15 cellular contexts compared by ENCODE assay signal in the genomic region with DNA sequence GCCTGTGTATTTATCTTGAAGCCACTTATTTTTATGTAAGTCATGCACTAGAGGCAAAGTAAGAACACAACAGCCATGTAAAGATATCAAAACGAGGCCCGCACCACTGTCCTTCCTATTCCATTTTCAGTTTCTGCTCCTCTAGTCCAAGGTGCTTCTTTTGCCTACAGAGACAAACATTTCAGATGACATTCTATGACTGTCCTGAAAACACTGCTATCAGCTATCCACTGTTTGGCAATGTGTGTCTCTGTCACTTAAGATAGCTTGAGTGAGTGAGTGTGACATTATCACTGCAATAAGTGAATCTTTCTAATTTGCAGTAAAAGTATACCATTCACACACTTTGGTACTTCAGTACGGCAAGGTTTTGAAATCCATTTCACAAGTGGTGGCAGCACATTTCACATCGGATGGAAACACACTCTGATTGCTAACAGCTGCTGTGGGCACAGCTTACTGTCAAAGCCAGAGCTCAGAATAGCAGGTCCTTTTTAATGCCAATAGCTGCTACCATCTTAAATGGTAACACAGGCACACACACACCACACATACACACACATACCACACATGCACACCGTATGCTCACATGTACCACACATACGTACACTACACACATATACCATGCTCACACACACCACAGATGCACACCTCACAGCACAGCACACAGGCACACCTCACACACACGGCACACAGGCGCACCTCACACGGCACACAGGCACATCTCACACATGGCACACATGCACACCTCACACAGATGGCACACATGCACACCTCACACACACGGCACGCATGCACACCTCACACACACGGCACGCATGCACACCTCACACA.
DNase-seq lines count a peak whose midpoint lies in the region; ATAC-seq and TF ChIP-seq lines count a peak whose summit lies in the region.
"Had no signal": no experiment of that assay in that cellular context is flagged by ENCODE, and none has a peak within 500 bp of the region (broad histone marks: within the 10 kb centered on the region; RNA-seq: fewer than 3 reads in every experiment).

No MANE protein-coding gene starts in this region.

- H4K91ac ChIP-seq in mesenchymal stem cell (ENCODE audit: low read length), result peak overlapping the region; percentile 19

- no peak overlapping the region for H3K23ac ChIP-seq in mesenchymal stem cell (ENCODE audit: low read length in 2 of 2)

- no peak for TF ChIP-seq POLR2A in adrenal gland (IDR thresholded peaks at IDR 0.05)

- ATAC-seq in GM18498 (IDR thresholded peaks at IDR 0.05; ENCODE audit: unreplicated experiment), result peak; percentile 46

- intact Hi-C loops in adrenal gland (cut with DNase I), result no loop called here

- no peak overlapping the region for H3K4me2 ChIP-seq in mesenchymal stem cell (ENCODE audit: low read length, poor library complexity, severe bottlenecking)

- no peak overlapping the region for H2AK5ac ChIP-seq in mesenchymal stem cell (ENCODE audit: low read length, severe bottlenecking)

- no peak overlapping the region for H2BK12ac ChIP-seq in mesenchymal stem cell (ENCODE audit: low read length in 2 of 2)

- WGBS in adrenal gland, 4 donors, result 58 to 68% (median 65%) methylated on average over 11 to 13 of the region's 13 CpGs
- WGBS in mesenchymal stem cell, result 92% methylated on average over 13 of the region's 13 CpGs

- DNase-seq in AG10803 (ENCODE audit: low read depth) (peak; percentile 31), adrenal gland (no peak), mesenchymal stem cell (no peak), NCI-H1105 treated with DMSO at 0.1 percent for 48 hours (lab: John Stamatoyannopoulos, UW) (no peak), putamen (ENCODE audit: low spot score) (no peak)
- no peak for DNase-seq in stimulated activated CD8-positive, alpha-beta memory T cell treated with anti-CD3 and anti-CD28 coated beads, Interleukin-4, amount 100 ng/mL, for 48 hours
- no peak for DNase-seq in stimulated activated CD4-positive, alpha-beta T cell treated with anti-CD3 and anti-CD28 coated beads, Interleukin-12 subunit alpha, Interleukin-12 subunit beta, amount 100 ng/mL, for 4 hours
- DNase-seq: activated CD8-positive, alpha-beta memory T cell treated with anti-CD3 and anti-CD28 coated beads, Interleukin-2, amount 50 U/mL, for 48 hours; AML-193; Karpas-422; mesendoderm; NCI-H187; NCI-H82 had no signal

- H3K4me3 ChIP-seq in AG10803 (ENCODE audit: low read length) (no peak overlapping the region), adrenal gland (no peak overlapping the region), mesenchymal stem cell (ENCODE audit: insufficient read depth in 1 of 2, low read depth in 1 of 2, low read length in 2 of 2) (no peak overlapping the region)
- H3K4me3 ChIP-seq: ascending aorta had no signal

- no peak overlapping the region for H2BK15ac ChIP-seq in mesenchymal stem cell (ENCODE audit: low read depth, poor library complexity, severe bottlenecking)

- TF ChIP-seq CTCF in AG10803 (conservative IDR thresholded peaks at IDR 0.05; ENCODE audit: low read length), result no peak
- TF ChIP-seq CTCF in adrenal gland (IDR thresholded peaks at IDR 0.05), result no peak

- H2AFZ ChIP-seq in mesenchymal stem cell (ENCODE audit: low read depth, low read length), result no peak overlapping the region

- peak overlapping the region in 1 of 2 experiments; percentile 32 for H3K14ac ChIP-seq in mesenchymal stem cell (ENCODE audit: low read length in 2 of 2)

- H3K4me1 ChIP-seq in adrenal gland (replicated peaks in 1 of 2) (peaks cover 38 to 74% of the 10 kb centered on the region in 2 donors), mesenchymal stem cell (ENCODE audit: control insufficient read depth, insufficient read depth, low read depth, low read length) (peaks cover 4% of the 10 kb centered on the region)
- H3K4me1 ChIP-seq: ascending aorta had no signal

- no peak overlapping the region for H2BK120ac ChIP-seq in mesenchymal stem cell (ENCODE audit: low read depth, low read length)

- H3K27ac ChIP-seq in adrenal gland (peak overlapping the region in 3 of 5 donors; percentile 39 to 69 (median 67)), mesenchymal stem cell (ENCODE audit: low read length, poor library complexity, severe bottlenecking) (no peak overlapping the region)
- H3K27ac ChIP-seq: ascending aorta had no signal

- H2BK5ac ChIP-seq in mesenchymal stem cell (ENCODE audit: low read depth, low read length, poor library complexity, severe bottlenecking), result no peak overlapping the region

- no peak overlapping the region for H4K8ac ChIP-seq in mesenchymal stem cell (ENCODE audit: low read length)

- H3K18ac ChIP-seq in mesenchymal stem cell (ENCODE audit: low read depth in 1 of 2, low read length in 2 of 2), result no peak overlapping the region

- no peak overlapping the region for H3K9ac ChIP-seq in mesenchymal stem cell (ENCODE audit: low read length)

- H3K27me3 ChIP-seq in adrenal gland, result no peaks in the 10 kb centered on the region
- no peaks in the 10 kb centered on the region for H3K27me3 ChIP-seq in mesenchymal stem cell (ENCODE audit: control insufficient read depth in 1 of 2, insufficient read depth in 1 of 2, low read length in 2 of 2)
- H3K27me3 ChIP-seq: ascending aorta had no signal

- H3K36me3 ChIP-seq in adrenal gland (replicated peaks in 1 of 2) (no peaks in the 10 kb centered on the region), mesenchymal stem cell (ENCODE audit: control insufficient read depth in 1 of 2, insufficient read depth in 2 of 2, low read depth in 1 of 2, low read length in 2 of 2) (no peaks in the 10 kb centered on the region)
- H3K36me3 ChIP-seq: ascending aorta had no signal

- no peaks in the 10 kb centered on the region for H3K9me3 ChIP-seq in adrenal gland (replicated peaks in 1 of 3)
- H3K9me3 ChIP-seq in mesenchymal stem cell (ENCODE audit: control insufficient read depth, low read length), result no peaks in the 10 kb centered on the region
- H3K9me3 ChIP-seq: ascending aorta had no signal

- H3K4ac ChIP-seq in mesenchymal stem cell (ENCODE audit: low read depth in 1 of 2, low read length in 2 of 2), result no peak overlapping the region

- no peaks in the 10 kb centered on the region for H3K79me1 ChIP-seq in mesenchymal stem cell (replicated peaks; ENCODE audit: low read length, poor library complexity, severe bottlenecking)
